ENCODE assay signal across 10 cellular contexts in the genomic region with DNA sequence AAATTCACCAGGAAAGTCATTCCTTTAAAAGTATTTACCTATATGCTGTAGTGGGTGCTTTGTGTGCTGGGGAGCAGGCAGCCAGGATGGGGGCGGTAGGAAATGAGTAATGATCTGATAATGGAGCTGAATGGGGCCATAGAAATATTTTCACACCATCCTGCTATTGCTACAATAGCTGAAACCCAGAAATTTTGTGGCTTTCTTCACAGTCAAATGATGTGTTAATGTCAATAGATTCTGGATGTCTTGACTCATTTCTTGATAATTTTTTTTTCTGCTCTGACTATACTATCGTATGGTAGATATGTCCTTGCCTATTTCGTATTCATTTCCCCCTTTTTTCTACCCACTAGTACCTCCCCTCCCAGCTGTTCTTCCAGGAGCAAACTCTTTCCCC. TPM values are rescaled to one million over a fixed set of nuclear protein-coding genes. Genes with fewer than 3 reads are reported as not detected.
DNase-seq lines count a peak whose midpoint lies in the region; ATAC-seq and TF ChIP-seq lines count a peak whose summit lies in the region.
"Had no signal": no experiment of that assay in that cellular context is flagged by ENCODE, and none has a peak within 500 bp of the region (broad histone marks: within the 10 kb centered on the region; RNA-seq: fewer than 3 reads in every experiment).

No MANE protein-coding gene starts in this region.

- peaks cover 3% of the 10 kb centered on the region for H3K4me1 Mint-ChIP-seq in type B pancreatic cell (ENCODE audit: unreplicated experiment)

- H3K27me3 Mint-ChIP-seq in type B pancreatic cell, result no peaks in the 10 kb centered on the region

- DNase-seq in GM06990 (ENCODE audit: extremely low read depth, insufficient read length) (peak; percentile 16), HT1080 (ENCODE audit: low read depth) (peak; percentile 89), A172 (ENCODE audit: low spot score) (no peak), AG20443 (ENCODE audit: low spot score) (no peak), HAP-1 (ENCODE audit: low spot score in 2 of 2) (no peak), type B pancreatic cell (ENCODE audit: extremely low spot score, unreplicated experiment) (no peak)
- DNase-seq: mucosa of descending colon had no signal

- no peaks in the 10 kb centered on the region for H3K36me3 ChIP-seq in GM06990 (ENCODE audit: control insufficient read depth, insufficient read depth, low read length)
- no peaks in the 10 kb centered on the region for H3K36me3 ChIP-seq in HAP-1 (replicated peaks)
- H3K36me3 ChIP-seq: tibial nerve had no signal

- ATAC-seq in GM19025 (IDR thresholded peaks at IDR 0.05; ENCODE audit: low read depth, unreplicated experiment) (peak; percentile 62), HG02798 (IDR thresholded peaks at IDR 0.05; ENCODE audit: poor library complexity, unreplicated experiment) (peak; percentile 74)
- ATAC-seq: mucosa of descending colon had no signal

- no peaks in the 10 kb centered on the region for H3K9me3 Mint-ChIP-seq in type B pancreatic cell

- no peak overlapping the region for H3K27ac Mint-ChIP-seq in type B pancreatic cell

- no peak for TF ChIP-seq CTCF in GM06990 (IDR thresholded peaks at IDR 0.05; ENCODE audit: insufficient read depth, low read length, poor library complexity, severe bottlenecking)
- no peak for TF ChIP-seq CTCF in type B pancreatic cell (conservative IDR thresholded peaks at IDR 0.05)

- no peaks in the 10 kb centered on the region for H3K9me3 ChIP-seq in HAP-1
- H3K9me3 ChIP-seq: mucosa of descending colon, tibial nerve had no signal

- in situ Hi-C loops in HAP-1 (cut with MboI; ENCODE audit: low sequenced_read_pairs), result no loop called here

- no peak overlapping the region for H3K4me3 ChIP-seq in GM06990 (replicated peaks; ENCODE audit: low read depth, low read length)
- no peak overlapping the region for H3K4me3 ChIP-seq in HAP-1
- H3K4me3 ChIP-seq: mucosa of descending colon, tibial nerve had no signal

- no peaks in the 10 kb centered on the region for H3K36me3 Mint-ChIP-seq in type B pancreatic cell

- H3K27me3 ChIP-seq in GM06990 (replicated peaks; ENCODE audit: control insufficient read depth, insufficient read depth, low read length) (no peaks in the 10 kb centered on the region), HAP-1 (ENCODE audit: low read depth) (no peaks in the 10 kb centered on the region)
- H3K27me3 ChIP-seq: tibial nerve had no signal

- H3K4me1 ChIP-seq in HAP-1, result no peaks in the 10 kb centered on the region

- H3K4me3 Mint-ChIP-seq in type B pancreatic cell, result no peak overlapping the region

RNA-seq across cellular contexts. Expression of a gene that starts 59.5 kb away (rescaled TPM):
- total RNA-seq in HT1080 (2014; rRNA removed; shearing (Covaris generic)), result 0.13 and 0.17 TPM in 2 replicates
- polyA plus RNA-seq in HT1080 (2015; cell fraction: cytosol; rRNA removed), result 0.15 and 0.23 TPM in 2 replicates
- polyA plus RNA-seq in HT1080 (2015; cell fraction: nucleus; rRNA removed), result 0.11 and 0.19 TPM in 2 replicates
- not detected in 2 replicates for total RNA-seq in A172 (2014; rRNA removed; shearing (Covaris generic))
- 0.43 and 1.7 TPM in 2 replicates for total RNA-seq in type B pancreatic cell (ENCODE audit: low replicate concordance)

Comparison
In these comparisons a context has a peak if more than half of its experiments do, and no peak if none do; other contexts are left out.
1. DNase-seq: peak in GM06990 (single experiment) and HT1080 (single experiment); none in A172 (single experiment), AG20443 (single experiment), HAP-1 (0 of 2) and type B pancreatic cell (single experiment).